ENCODE assay signal across 26 cellular contexts in the genomic region with DNA sequence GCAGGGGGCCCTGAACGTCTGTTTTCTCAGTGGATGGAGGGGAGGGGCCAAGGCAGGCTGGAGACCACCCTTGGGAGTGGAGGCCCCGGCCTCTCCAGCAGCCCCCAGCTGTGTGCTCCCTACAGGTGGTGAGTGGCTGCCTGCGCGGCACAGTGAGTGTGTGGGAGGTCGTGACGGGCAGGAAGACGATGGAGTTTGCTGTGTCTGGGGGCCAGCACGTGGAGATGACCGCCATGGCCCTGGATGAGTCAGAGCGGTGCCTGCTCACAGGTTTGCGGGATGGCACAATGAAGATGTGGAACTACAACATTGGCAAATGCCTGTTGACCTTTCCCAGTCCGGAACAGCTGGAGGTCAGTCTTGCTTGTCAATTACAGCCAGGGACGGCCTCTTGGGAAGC. TPM values are rescaled to one million over a fixed set of nuclear protein-coding genes. Genes with fewer than 3 reads are reported as not detected.
DNase-seq lines count a peak whose midpoint lies in the region; ATAC-seq, FAIRE-seq and TF ChIP-seq lines count a peak whose summit lies in the region.
"Had no signal": no experiment of that assay in that cellular context is flagged by ENCODE, and none has a peak within 500 bp of the region (broad histone marks: within the 10 kb centered on the region; RNA-seq: fewer than 3 reads in every experiment).

No MANE protein-coding gene starts in this region.

- DNase-seq in HT1080 (ENCODE audit: low read depth), result peak; percentile 10
- DNase-seq in RWPE2 (ENCODE audit: low spot score), result peak; percentile 71
- peak; percentile 10 for DNase-seq in lower lobe of right lung
- peak; percentile 38 for DNase-seq in spleen
- DNase-seq in D721Med (ENCODE audit: insufficient read length, low spot score), result no peak
- DNase-seq: C1 segment of cervical spinal cord; CD4-positive, alpha-beta memory T cell; COR-L47; DMS79 treated with DMSO at 0.1 percent for 48 hours; GF-D8; IMR-90; KG1; MM.1S; NCI-H1417; NCI-H1694; NCI-H2081; NCI-H2227 treated with DMSO at 0.1 percent for 48 hours; NCI-H526 treated with DMSO at 0.1 percent for 48 hours; PC-9; RPMI8226; SHP77 had no signal

- FAIRE-seq in D721Med (lab: Jason Lieb, UNC), result no peak
- FAIRE-seq: GM12891 had no signal

- H3K36me3 ChIP-seq in RWPE2 (ENCODE audit: low read depth) (no peaks in the 10 kb centered on the region), lower lobe of right lung (no peaks in the 10 kb centered on the region), spleen (no peaks in the 10 kb centered on the region)

- H3K9me3 ChIP-seq in RWPE2 (ENCODE audit: severe bottlenecking), result peaks cover 4% of the 10 kb centered on the region
- H3K9me3 ChIP-seq in lower lobe of right lung, result peaks cover 12% of the 10 kb centered on the region
- peaks cover 6 to 29% (median 20%) of the 10 kb centered on the region in 8 donors for H3K9me3 ChIP-seq in spleen

- TF ChIP-seq POLR2A in spleen (IDR thresholded peaks at IDR 0.05), result no peak

- WGBS in spleen, 5 donors, result 65 to 87% (median 83%) methylated on average over 12 to 13 of the region's 13 CpGs

- H3K27ac ChIP-seq in RWPE2 (ENCODE audit: poor library complexity, severe bottlenecking), result no peak overlapping the region
- H3K27ac ChIP-seq in lower lobe of right lung, result no peak overlapping the region
- no peak overlapping the region for H3K27ac ChIP-seq in spleen
- H3K27ac ChIP-seq: PC-9 had no signal

- H3K27me3 ChIP-seq in RWPE2 (ENCODE audit: insufficient read depth, poor library complexity, severe bottlenecking) (no peaks in the 10 kb centered on the region), lower lobe of right lung (ENCODE audit: low read depth) (no peaks in the 10 kb centered on the region), spleen (replicated peaks in 1 of 7) (no peaks in the 10 kb centered on the region)

- TF ChIP-seq CTCF in RWPE2 (IDR thresholded peaks at IDR 0.05; ENCODE audit: poor library complexity, severe bottlenecking) (no peak), lower lobe of right lung (IDR thresholded peaks at IDR 0.05) (no peak), spleen (IDR thresholded peaks at IDR 0.05 in 8 of 11, conservative IDR thresholded peaks at IDR 0.05 in 3 of 11) (no peak), D721Med (IDR thresholded peaks at IDR 0.05; ENCODE audit: insufficient read depth, missing control alignments) (no peak)

- no peak overlapping the region for H3K4me3 ChIP-seq in RWPE2 (ENCODE audit: severe bottlenecking)
- no peak overlapping the region for H3K4me3 ChIP-seq in lower lobe of right lung
- no peak overlapping the region for H3K4me3 ChIP-seq in spleen
- H3K4me3 ChIP-seq: PC-9 had no signal

- no peaks in the 10 kb centered on the region for H3K4me1 ChIP-seq in RWPE2 (ENCODE audit: insufficient read depth, poor library complexity, severe bottlenecking)
- no peaks in the 10 kb centered on the region for H3K4me1 ChIP-seq in lower lobe of right lung
- no peaks in the 10 kb centered on the region for H3K4me1 ChIP-seq in spleen

- ATAC-seq in RWPE2 (ENCODE audit: low read depth), result no peak
- no peak for ATAC-seq in lower lobe of right lung
- ATAC-seq in GM19395 (IDR thresholded peaks at IDR 0.05; ENCODE audit: unreplicated experiment), result no peak
- no peak for ATAC-seq in HG03571 (IDR thresholded peaks at IDR 0.05; ENCODE audit: unreplicated experiment)

- intact Hi-C loops in lower lobe of right lung (cut with DNase I) (no loop called here), spleen (cut with DNase I; ENCODE audit: low total_unique reads) (no loop called here)

RNA-seq across cellular contexts. Expression of a gene that starts 52.6 kb away (rescaled TPM):
- total RNA-seq in HT1080 (2014; rRNA removed; shearing (Covaris generic)), result not detected in 2 replicates
- not detected in 2 replicates for polyA plus RNA-seq in HT1080 (2015; cell fraction: cytosol; rRNA removed)
- 0.10 TPM in 1 of 2 replicates, not detected in the other for polyA plus RNA-seq in HT1080 (2015; cell fraction: nucleus; rRNA removed)
- total RNA-seq in lower lobe of right lung, result 0.30 TPM
- total RNA-seq in spleen, result 1 to 10 TPM in 5 of 7 donors, under 1 TPM in 2; 0.34 to 4.2 (median 1.7) TPM
- under 1 TPM; 0.06 to 0.12 (median 0.07) TPM for polyA plus RNA-seq in spleen
- total RNA-seq: A673, IMR-90, NCI-H460, PC-9 had no signal
- polyA plus RNA-seq: CD4-positive, alpha-beta memory T cell; IMR-90 had no signal
